Comparison of ENCODE assay signal across 17 cellular contexts in the genomic region with DNA sequence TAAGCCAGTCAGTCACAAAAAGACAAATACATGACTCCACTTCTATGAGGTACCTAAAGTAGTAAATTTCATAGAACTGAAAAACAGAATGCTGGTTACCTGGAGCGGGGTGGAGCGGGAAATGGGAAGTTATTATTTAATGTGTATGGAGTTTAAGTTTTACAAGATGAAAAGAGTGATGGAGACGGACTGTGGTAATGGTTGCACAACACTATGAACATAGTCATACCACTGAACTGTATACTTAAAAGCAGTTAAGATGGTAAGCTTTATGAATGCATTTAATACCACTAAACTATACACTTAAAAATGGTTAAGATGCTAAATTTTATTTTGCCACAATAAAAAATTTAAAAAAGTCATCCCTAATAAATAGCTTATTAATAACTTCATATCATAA. TPM values are rescaled to one million over a fixed set of nuclear protein-coding genes. Genes with fewer than 3 reads are reported as not detected.
DNase-seq lines count a peak whose midpoint lies in the region; ATAC-seq and TF ChIP-seq lines count a peak whose summit lies in the region.
"Had no signal": no experiment of that assay in that cellular context is flagged by ENCODE, and none has a peak within 500 bp of the region (broad histone marks: within the 10 kb centered on the region; RNA-seq: fewer than 3 reads in every experiment).

No MANE protein-coding gene starts in this region.

- no peak overlapping the region for H3K23ac ChIP-seq in IMR-90 (ENCODE audit: low read depth, low read length)

- TF ChIP-seq CTCF in IMR-90 (conservative IDR thresholded peaks at IDR 0.05; ENCODE audit: low read depth, low read length) (no peak), vagina (IDR thresholded peaks at IDR 0.05) (no peak)

- peaks cover 10% of the 10 kb centered on the region for H3K36me3 Mint-ChIP-seq in T-helper 17 cell (ENCODE audit: low read depth)

- no peaks in the 10 kb centered on the region for H4K20me1 ChIP-seq in IMR-90 (ENCODE audit: insufficient read depth, low read length)

- H3K79me1 ChIP-seq in IMR-90 (ENCODE audit: low read depth in 1 of 2, low read length in 2 of 2): no peaks in the 10 kb centered on the region; a peak in 1 of 4 replicates

- H3K27me3 ChIP-seq in IMR-90 (ENCODE audit: control insufficient read depth, insufficient read depth, low read length): no peaks in the 10 kb centered on the region
- H3K27me3 ChIP-seq in vagina: no peaks in the 10 kb centered on the region

- no peak overlapping the region for H2BK20ac ChIP-seq in IMR-90 (ENCODE audit: low read depth, low read length)

- no peak overlapping the region for H4K91ac ChIP-seq in IMR-90 (ENCODE audit: insufficient read depth, low read depth, low read length)

- DNase-seq in SIG-M5 treated with dmso at 0.1 percent for 504 hours (lab: John Stamatoyannopoulos, UW; ENCODE audit: unreplicated experiment): peak; percentile 41
- no peak for DNase-seq in SIG-M5 (lab: John Stamatoyannopoulos, UW)
- no peak for DNase-seq in IMR-90
- DNase-seq in T-helper 17 cell: no peak
- DNase-seq in iris pigment epithelial cell (ENCODE audit: low read depth): peak; percentile 70
- DNase-seq in vagina (ENCODE audit: extremely low spot score in 2 of 2): no peak
- no peak for DNase-seq in SW 1271 (lab: John Stamatoyannopoulos, UW)
- DNase-seq in left colon: no peak
- DNase-seq: COR-L47, DMS153, NCI-H1092 treated with DMSO at 0.1 percent for 48 hours, NCI-H1694, NCI-H2227 treated with DMSO at 0.1 percent for 48 hours, NCI-H524, Right ventricle myocardium superior had no signal

- TF ChIP-seq POLR2A in IMR-90 (IDR thresholded peaks at IDR 0.05; ENCODE audit: low read depth, low read length): no peak
- no peak for TF ChIP-seq POLR2A in vagina (IDR thresholded peaks at IDR 0.05)

- H3K36me3 ChIP-seq in IMR-90 (ENCODE audit: control insufficient read depth, insufficient read depth, low read length) (no peaks in the 10 kb centered on the region), vagina (no peaks in the 10 kb centered on the region)

- no peak overlapping the region for H4K8ac ChIP-seq in IMR-90 (ENCODE audit: low read depth in 2 of 2, low read length in 2 of 2)

- H4K5ac ChIP-seq in IMR-90 (ENCODE audit: low read depth, low read length): no peak overlapping the region

- H3K27ac ChIP-seq in IMR-90 (ENCODE audit: insufficient read depth, low read length) (no peak overlapping the region), vagina (no peak overlapping the region)
- H3K27ac ChIP-seq: 22Rv1 had no signal

- no peak overlapping the region for H3K9ac ChIP-seq in IMR-90 (ENCODE audit: low read depth, low read length)

- no peak overlapping the region for H3K4ac ChIP-seq in IMR-90 (ENCODE audit: low read depth, low read length)

- ATAC-seq in IMR-90 (ENCODE audit: low read depth): no peak
- no peak for ATAC-seq in T-helper 17 cell
- no peak for ATAC-seq in left colon

- intact Hi-C loops in IMR-90 (cut with micrococcal nuclease) (no loop called here), vagina (cut with DNase I) (no loop called here), left colon (cut with DNase I, micrococcal nuclease) (no loop called here)

- H3K4me1 Mint-ChIP-seq in T-helper 17 cell: peaks cover 57% of the 10 kb centered on the region

- TF ChIP-seq RAD21 in IMR-90 (IDR thresholded peaks at IDR 0.05; ENCODE audit: low read length): no peak

- H3K4me3 ChIP-seq in IMR-90 (ENCODE audit: insufficient read depth, low read depth, low read length): no peak overlapping the region
- no peak overlapping the region for H3K4me3 ChIP-seq in vagina

- no peak overlapping the region for H3K4me2 ChIP-seq in IMR-90 (ENCODE audit: low read depth, low read length)

- whole genome bisulfite sequencing in IMR-90 (ENCODE audit: extremely low coverage in 2 of 2, insufficient read length in 1 of 2), 2 experiments: 100% methylated on average over 2 of the region's 3 CpGs; no CpG with 5 or more reads in 1 of the 2 experiments

- in situ Hi-C loops in IMR-90 (cut with MboI; ENCODE audit: low sequenced_read_pairs): no loop called here

- H3K14ac ChIP-seq in IMR-90 (replicated peaks; ENCODE audit: low read depth, low read length): no peak overlapping the region

- CTCF ChIA-PET in IMR-90 (lab: Yijun Ruan, JAX): no interaction called here

- H3K9me3 ChIP-seq in IMR-90 (ENCODE audit: control insufficient read depth, insufficient read depth, low read length) (no peaks in the 10 kb centered on the region), T-helper 17 cell (ENCODE audit: control insufficient read depth, low read length, poor library complexity, severe bottlenecking) (no peaks in the 10 kb centered on the region), vagina (no peaks in the 10 kb centered on the region)

- POLR2A ChIA-PET in IMR-90 (lab: Charles Lee; ENCODE audit: unreplicated experiment): no interaction called here

- H3K27me3 Mint-ChIP-seq in T-helper 17 cell: no peaks in the 10 kb centered on the region
- H3K27me3 Mint-ChIP-seq: B cell had no signal

- no peak overlapping the region for H2AK5ac ChIP-seq in IMR-90 (ENCODE audit: low read depth, low read length)

- H2AK9ac ChIP-seq in IMR-90 (replicated peaks; ENCODE audit: low read depth, low read length, poor library complexity): no peak overlapping the region

- peak overlapping the region; percentile 85 for H3K27ac Mint-ChIP-seq in T-helper 17 cell
- H3K27ac Mint-ChIP-seq: B cell had no signal

- no peaks in the 10 kb centered on the region for H3K9me1 ChIP-seq in IMR-90 (ENCODE audit: insufficient read depth, low read length)

- H2BK5ac ChIP-seq in IMR-90 (ENCODE audit: low read depth, low read length, poor library complexity, severe bottlenecking): no peak overlapping the region

- H2BK15ac ChIP-seq in IMR-90 (ENCODE audit: low read depth, low read length): no peak overlapping the region

- no peak overlapping the region for H3K4me3 Mint-ChIP-seq in T-helper 17 cell
- H3K4me3 Mint-ChIP-seq: B cell had no signal

- H3K4me1 ChIP-seq in IMR-90 (ENCODE audit: control insufficient read depth, insufficient read depth, low read length): no peaks in the 10 kb centered on the region
- no peaks in the 10 kb centered on the region for H3K4me1 ChIP-seq in vagina

- no TSS peak for BruUV-seq in IMR-90 (replicated peaks; lab: Mats Ljungman, UMichigan)

- no peak overlapping the region for H2BK120ac ChIP-seq in IMR-90 (ENCODE audit: low read depth, low read length)

- no peak overlapping the region for H3K18ac ChIP-seq in IMR-90 (ENCODE audit: low read depth, low read length)

- H2AFZ ChIP-seq in IMR-90 (replicated peaks; ENCODE audit: low read length, poor library complexity): no peak overlapping the region

- dilution Hi-C loops in IMR-90 (cut with HindIII; ENCODE audit: low sequenced_read_pairs, unreplicated experiment): no loop called here

- H3K56ac ChIP-seq in IMR-90 (ENCODE audit: extremely low read depth, insufficient read depth, low read length): no peak overlapping the region

TF ChIP-seq in IMR-90, 13 proteins besides CTCF, POLR2A, EP300 and RAD21:
- TF ChIP-seq RFX5 (IDR thresholded peaks at IDR 0.05; ENCODE audit: low read depth, low read length): no peak
- peak; percentile 67 for TF ChIP-seq CEBPB (IDR thresholded peaks at IDR 0.05; ENCODE audit: low read depth, low read length)
TF ChIP-seq in IMR-90: peak in this region for 1.

RNA-seq across cellular contexts. Expression of gene SFMBT1, which starts 23.2 kb away (rescaled TPM):
- 1.8 and 3.6 TPM in 2 replicates for total RNA-seq in IMR-90 (2012; rRNA removed)
- polyA plus RNA-seq in IMR-90 (2012; rRNA removed): 0.92 and 1.0 TPM in 2 replicates
- polyA plus RNA-seq in IMR-90 (2012; cell fraction: cytosol; rRNA removed): 0.42 and 0.74 TPM in 2 replicates
- 0.25 and 1.2 TPM in 2 replicates for polyA plus RNA-seq in IMR-90 (2012; cell fraction: nucleus; rRNA removed; ENCODE audit: low replicate concordance)
- total RNA-seq in T-helper 17 cell: 10 to 100 TPM; 36.1 to 49.8 TPM
- 9.1 TPM for total RNA-seq in vagina
- 10 to 100 TPM; 18.8 to 32.0 TPM for total RNA-seq in left colon

Comparison
In these comparisons a context has a peak if more than half of its experiments do, and no peak if none do; other contexts are left out.
1. DNase-seq: peak in SIG-M5 treated with dmso at 0.1 percent for 504 hours (single experiment) and iris pigment epithelial cell (single experiment); none in SIG-M5 (single experiment), IMR-90 (single experiment), T-helper 17 cell (0 of 3), vagina (0 of 2), SW 1271 (0 of 2) and left colon (0 of 2).